Comparison of ENCODE assay signal across 15 cellular contexts in the genomic region with DNA sequence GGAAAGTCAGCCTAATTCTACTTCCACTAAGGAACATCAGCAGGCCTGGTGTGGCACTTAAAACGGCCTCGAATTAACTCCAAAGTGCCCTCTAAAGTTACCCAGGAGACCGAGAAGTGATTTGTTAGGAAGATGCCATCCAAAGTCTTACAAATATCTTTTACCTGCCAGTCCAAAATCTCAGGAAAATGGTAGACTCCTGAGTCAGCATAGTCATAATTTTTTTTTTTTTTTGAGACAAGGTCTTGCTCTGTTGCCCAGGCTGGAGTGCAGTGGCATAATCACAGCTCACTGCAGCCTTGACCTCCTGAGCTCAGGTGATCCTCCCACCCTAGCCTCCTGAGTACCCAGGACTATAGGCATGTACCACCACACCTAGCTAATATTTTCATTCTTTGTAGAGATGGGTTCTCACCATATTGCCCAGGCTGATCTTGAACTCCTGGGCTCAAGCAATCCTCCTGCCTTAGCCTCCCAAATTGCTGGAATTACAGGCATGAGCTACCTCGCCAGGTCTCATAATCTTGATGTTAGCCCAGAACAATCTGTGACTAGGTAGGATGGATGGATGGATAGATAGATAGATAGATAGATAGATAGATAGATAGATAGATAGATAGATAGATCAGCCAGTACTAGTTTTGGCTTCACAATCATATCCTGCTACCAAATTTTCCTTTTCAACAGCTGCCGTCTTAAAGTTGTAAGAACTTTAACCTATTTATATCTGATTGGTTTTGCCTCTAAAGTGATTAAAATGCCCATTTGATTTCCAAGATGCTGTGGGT. TPM values are rescaled to one million over a fixed set of nuclear protein-coding genes. Genes with fewer than 3 reads are reported as not detected.
A peak's percentile ranks its signal among the peaks of the same experiment; 100 is the strongest.
DNase-seq lines count a peak whose midpoint lies in the region; ATAC-seq and TF ChIP-seq lines count a peak whose summit lies in the region.
"Had no signal": no experiment of that assay in that cellular context is flagged by ENCODE, and none has a peak within 500 bp of the region (broad histone marks: within the 10 kb centered on the region; RNA-seq: fewer than 3 reads in every experiment).

No MANE protein-coding gene starts in this region.

- no peak overlapping the region for H3K4me3 Mint-ChIP-seq in T-cell
- no peak overlapping the region for H3K4me3 Mint-ChIP-seq in activated CD8-positive, alpha-beta T cell treated with anti-CD3 and anti-CD28 coated beads, Interleukin-2, amount 10 ng/mL, durations not matched to agents 7 days and 5 days
- H3K4me3 Mint-ChIP-seq: H9 had no signal

- no peak overlapping the region for H2AFZ ChIP-seq in mammary epithelial cell (ENCODE audit: low read depth, low read length)

- H3K4me2 ChIP-seq in mammary epithelial cell (ENCODE audit: insufficient read depth, low read depth, low read length): peak overlapping the region; percentile 59
- H3K4me2 ChIP-seq: KMS-11 had no signal

- H3K9me3 Mint-ChIP-seq in T-cell: no peaks in the 10 kb centered on the region
- H3K9me3 Mint-ChIP-seq in activated CD8-positive, alpha-beta T cell treated with anti-CD3 and anti-CD28 coated beads, Interleukin-2, amount 10 ng/mL, durations not matched to agents 7 days and 5 days (ENCODE audit: insufficient read depth): no peaks in the 10 kb centered on the region
- H3K9me3 Mint-ChIP-seq: H9 had no signal

- H3K27me3 Mint-ChIP-seq in T-cell: no peaks in the 10 kb centered on the region
- H3K27me3 Mint-ChIP-seq in activated CD8-positive, alpha-beta T cell treated with anti-CD3 and anti-CD28 coated beads, Interleukin-2, amount 10 ng/mL, durations not matched to agents 7 days and 5 days (ENCODE audit: low read depth): no peaks in the 10 kb centered on the region

- H3K9me3 ChIP-seq in mammary epithelial cell (replicated peaks; ENCODE audit: insufficient read depth, low read length) (no peaks in the 10 kb centered on the region), right lobe of liver (no peaks in the 10 kb centered on the region), psoas muscle (no peaks in the 10 kb centered on the region)

- no peaks in the 10 kb centered on the region for H3K27me3 ChIP-seq in mammary epithelial cell (ENCODE audit: insufficient read depth, low read length)
- H3K27me3 ChIP-seq in right lobe of liver: no peaks in the 10 kb centered on the region
- no peaks in the 10 kb centered on the region for H3K27me3 ChIP-seq in psoas muscle (ENCODE audit: insufficient read depth in 3 of 3, low read length in 2 of 3)

- dilution Hi-C loops in mammary epithelial cell (cut with HindIII; ENCODE audit: low sequenced_read_pairs): no loop called here

- H3K4me1 ChIP-seq in mammary epithelial cell (ENCODE audit: insufficient read depth, low read length): peaks cover 16% of the 10 kb centered on the region
- H3K4me1 ChIP-seq in right lobe of liver: peaks cover 0 to 49% (median 23%) of the 10 kb centered on the region in 4 donors
- no peaks in the 10 kb centered on the region for H3K4me1 ChIP-seq in psoas muscle

- no peak for TF ChIP-seq CTCF in mammary epithelial cell (conservative IDR thresholded peaks at IDR 0.05 in 1 of 2, IDR thresholded peaks at IDR 0.05 in 1 of 2; ENCODE audit: extremely low read depth in 1 of 2, insufficient read depth in 1 of 2, low read depth in 1 of 2, low read length in 2 of 2)
- no peak for TF ChIP-seq CTCF in right lobe of liver (IDR thresholded peaks at IDR 0.05)
- no peak for TF ChIP-seq CTCF in psoas muscle (IDR thresholded peaks at IDR 0.05)

- no peak overlapping the region for H3K4me3 ChIP-seq in mammary epithelial cell (replicated peaks in 1 of 3; ENCODE audit: insufficient read depth in 1 of 3, low read depth in 2 of 3, low read length in 3 of 3)
- H3K4me3 ChIP-seq in right lobe of liver: no peak overlapping the region
- no peak overlapping the region for H3K4me3 ChIP-seq in psoas muscle

- H3K27ac Mint-ChIP-seq in T-cell: peak overlapping the region; percentile 11 to 68
- no peak overlapping the region for H3K27ac Mint-ChIP-seq in activated CD8-positive, alpha-beta T cell treated with anti-CD3 and anti-CD28 coated beads, Interleukin-2, amount 10 ng/mL, durations not matched to agents 7 days and 5 days
- H3K27ac Mint-ChIP-seq: H9 had no signal

- TF ChIP-seq POLR2A in right lobe of liver (IDR thresholded peaks at IDR 0.05): no peak

- peak overlapping the region; percentile 71 for H3K9ac ChIP-seq in mammary epithelial cell (ENCODE audit: insufficient read depth, low read length)
- H3K9ac ChIP-seq: KMS-11 had no signal

- BruUV-seq in mammary epithelial cell (replicated peaks; lab: Mats Ljungman, UMichigan): no TSS peak

- WGBS in mammary epithelial cell (ENCODE audit: low coverage, missing lambda C conversion rate): 93% methylated on average over 5 of the region's 5 CpGs
- 88% methylated on average over 4 of the region's 5 CpGs for WGBS in right lobe of liver (ENCODE audit: insufficient coverage, low coverage, low lambda C conversion rate, missing lambda C conversion rate)
- 85 to 88% (median 87%) methylated on average over 5 of the region's 5 CpGs for WGBS in psoas muscle, 3 donors

- H3K36me3 Mint-ChIP-seq in T-cell: no peaks in the 10 kb centered on the region
- peaks cover 5% of the 10 kb centered on the region for H3K36me3 Mint-ChIP-seq in activated CD8-positive, alpha-beta T cell treated with anti-CD3 and anti-CD28 coated beads, Interleukin-2, amount 10 ng/mL, durations not matched to agents 7 days and 5 days (ENCODE audit: low read depth)

- no peaks in the 10 kb centered on the region for H4K20me1 ChIP-seq in mammary epithelial cell (ENCODE audit: insufficient read depth, low read length)

- intact Hi-C loops in mammary epithelial cell (cut with micrococcal nuclease) (loop anchor here (2.0 to 5.0 kb wide), 3 partner anchors 25 to 99 kb away; no protein-coding TSS in a partner anchor), right lobe of liver (cut with DNase I) (no loop called here), psoas muscle (cut with DNase I) (no loop called here)

- in situ Hi-C loops in mammary epithelial cell (cut with MboI; ENCODE audit: low sequenced_read_pairs in 2 of 2): no loop called here

- CTCF ChIA-PET in T-cell (lab: Charles Lee) (interaction anchor here in 1 of 2 donors (0.7 kb wide), 1 partner anchor 149 kb away, joined by 4 read pairs; no protein-coding TSS in a partner anchor), mammary epithelial cell (lab: Charles Lee; ENCODE audit: low non-redundant PET) (interaction anchor here (0.6 kb wide), 1 partner anchor 28 kb away, joined by 4 read pairs; no protein-coding TSS in a partner anchor)
- CTCF ChIA-PET in activated CD8-positive, alpha-beta T cell treated with anti-CD3 and anti-CD28 coated beads, Interleukin-2, amount 10 ng/mL, durations not matched to agents 7 days and 5 days (lab: Charles Lee): interaction anchor here (1.0 to 1.2 kb wide), 2 partner anchors 27 to 189 kb away, joined by 3 read pairs; no protein-coding TSS in a partner anchor

- ATAC-seq in T-cell (replicated peaks in 1 of 4) (no peak), right lobe of liver (no peak), psoas muscle (no peak)
- ATAC-seq in activated CD8-positive, alpha-beta T cell treated with anti-CD3 and anti-CD28 coated beads, Interleukin-2, amount 10 ng/mL, durations not matched to agents 7 days and 5 days: no peak

- H3K27ac ChIP-seq in mammary epithelial cell (ENCODE audit: insufficient read depth, low read depth, low read length) (peak overlapping the region; percentile 84), right lobe of liver (peak overlapping the region in 2 of 3 donors; percentile 86 to 94), psoas muscle (no peak overlapping the region)
- H3K27ac ChIP-seq: KMS-11 had no signal

- POLR2A ChIA-PET in T-cell (lab: Charles Lee): no interaction called here
- POLR2A ChIA-PET in activated CD8-positive, alpha-beta T cell treated with anti-CD3 and anti-CD28 coated beads, Interleukin-2, amount 10 ng/mL, durations not matched to agents 7 days and 5 days (lab: Charles Lee): interaction anchor here (0.8 kb wide), 1 partner anchor 25 kb away, joined by 3 read pairs; no protein-coding TSS in a partner anchor

- no peaks in the 10 kb centered on the region for H3K79me2 ChIP-seq in mammary epithelial cell (ENCODE audit: insufficient read depth, low read length)

- DNase-seq in T-cell: no peak
- DNase-seq in mammary epithelial cell: no peak
- no peak for DNase-seq in right lobe of liver
- DNase-seq in NOMO-1 (lab: John Stamatoyannopoulos, UW; ENCODE audit: unreplicated experiment in 2 of 2): no peak
- DNase-seq in activated CD8-positive, alpha-beta T cell treated with anti-CD3 and anti-CD28 coated beads, Interleukin-2, amount 10 ng/mL, durations not matched to agents 7 days and 5 days: no peak
- DNase-seq in psoas muscle: no peak
- DNase-seq in DMS79 treated with DMSO at 0.1 percent for 48 hours (lab: John Stamatoyannopoulos, UW): no peak
- DNase-seq: AML-193, GDM1, H9, NCI-H1417 treated with DMSO at 0.1 percent for 48 hours, NCI-H187 treated with DMSO at 0.1 percent for 48 hours, NCI-H345, NCI-H524 treated with DMSO at 0.1 percent for 48 hours had no signal

- H3K4me1 Mint-ChIP-seq in T-cell: peaks cover 46 to 66% (median 64%) of the 10 kb centered on the region in 3 donors
- peaks cover 57% of the 10 kb centered on the region for H3K4me1 Mint-ChIP-seq in activated CD8-positive, alpha-beta T cell treated with anti-CD3 and anti-CD28 coated beads, Interleukin-2, amount 10 ng/mL, durations not matched to agents 7 days and 5 days (ENCODE audit: low read depth)

- no peaks in the 10 kb centered on the region for H3K36me3 ChIP-seq in mammary epithelial cell (ENCODE audit: insufficient read depth, low read length)
- H3K36me3 ChIP-seq in right lobe of liver: no peaks in the 10 kb centered on the region
- no peaks in the 10 kb centered on the region for H3K36me3 ChIP-seq in psoas muscle (ENCODE audit: insufficient read depth in 1 of 2, low read depth in 1 of 2)

RNA-seq across cellular contexts. Expression of a gene that starts 25.3 kb away (rescaled TPM):
- total RNA-seq in T-cell (10 to 100 TPM; 40.4 to 51.1 (median 46.7) TPM), mammary epithelial cell (10 to 100 TPM; 17.3 to 19.0 TPM), right lobe of liver (10 to 100 TPM; 28.5 to 57.2 (median 33.3) TPM), psoas muscle (10 to 100 TPM; 28.5 to 55.1 (median 32.0) TPM)
- polyA plus RNA-seq in mammary epithelial cell (10.4 TPM), psoas muscle (10 to 100 TPM; 27.7 to 46.5 (median 28.1) TPM)
- polyA minus RNA-seq in mammary epithelial cell: 7.4 TPM
- total RNA-seq in activated CD8-positive, alpha-beta T cell treated with anti-CD3 and anti-CD28 coated beads, Interleukin-2, amount 10 ng/mL, durations not matched to agents 7 days and 5 days: 10 to 100 TPM; 66.7 to 72.3 TPM
